2 cellular contexts compared by ENCODE assay signal in genomic region chr6:31083742-31084354, GRCh38.
TF ChIP-seq lines count a peak whose summit lies in the region.

No MANE protein-coding gene starts in this region.

TF ChIP-seq in GM12891, 5 proteins besides CTCF, POLR2A, EP300 and RAD21:
- TF ChIP-seq PAX5 (IDR thresholded peaks at IDR 0.05; ENCODE audit: insufficient read depth, low read length, severe bottlenecking) (no peak), POLR2AphosphoS5 (IDR thresholded peaks at IDR 0.05; ENCODE audit: low read depth, low read length) (no peak), TAF1 (IDR thresholded peaks at IDR 0.05; ENCODE audit: low read depth, low read length) (no peak)

TF ChIP-seq in HepG2, 621 proteins besides CTCF, POLR2A, EP300 and RAD21:
- TF ChIP-seq XRCC5 (optimal IDR thresholded peaks at IDR 0.05; ENCODE audit: low read length) (peak; percentile 38), ZNF790 (CRISPR knock-in tag; IDR thresholded peaks at IDR 0.05; ENCODE audit: borderline replicate concordance) (no peak), ZNF878 (CRISPR knock-in tag; IDR thresholded peaks at IDR 0.05) (no peak), RNF219 (CRISPR knock-in tag; IDR thresholded peaks at IDR 0.05) (no peak), CENPX (CRISPR knock-in tag; IDR thresholded peaks at IDR 0.05) (no peak), SP4 (CRISPR knock-in tag; IDR thresholded peaks at IDR 0.05) (no peak), THYN1 (CRISPR knock-in tag; IDR thresholded peaks at IDR 0.05; ENCODE audit: borderline replicate concordance, low read depth) (no peak), STAG1 (CRISPR knock-in tag; IDR thresholded peaks at IDR 0.05) (peak; percentile 26), MXD4 (CRISPR knock-in tag; IDR thresholded peaks at IDR 0.05) (no peak), PRPF4 (IDR thresholded peaks at IDR 0.05; ENCODE audit: low read depth, low read length, poor library complexity, severe bottlenecking) (no peak), ZMAT3 (CRISPR knock-in tag; conservative IDR thresholded peaks at IDR 0.05) (no peak), NCOR1 (IDR thresholded peaks at IDR 0.05; ENCODE audit: borderline replicate concordance, low read length) (no peak), HNF1A (IDR thresholded peaks at IDR 0.05; ENCODE audit: low read depth) (no peak), HNF1A (CRISPR knock-in tag; IDR thresholded peaks at IDR 0.05; ENCODE audit: borderline replicate concordance) (no peak), NFKBIZ (CRISPR knock-in tag; IDR thresholded peaks at IDR 0.05) (no peak), ZNF121 (CRISPR knock-in tag; IDR thresholded peaks at IDR 0.05) (peak; percentile 11; the same call in 1 of the 2 replicates), ZNF451 (CRISPR knock-in tag; IDR thresholded peaks at IDR 0.05) (no peak), BRF2 (CRISPR knock-in tag; IDR thresholded peaks at IDR 0.05) (no peak), ZNF782 (CRISPR knock-in tag; IDR thresholded peaks at IDR 0.05; ENCODE audit: borderline replicate concordance) (no peak), DMAP1 (CRISPR knock-in tag; IDR thresholded peaks at IDR 0.05) (no peak), ZZZ3 (CRISPR knock-in tag; IDR thresholded peaks at IDR 0.05; ENCODE audit: borderline replicate concordance) (no peak), THAP11 (CRISPR knock-in tag; IDR thresholded peaks at IDR 0.05) (no peak), ZSCAN29 (CRISPR knock-in tag; conservative IDR thresholded peaks at IDR 0.05) (no peak), MTF2 (CRISPR knock-in tag; IDR thresholded peaks at IDR 0.05; ENCODE audit: borderline replicate concordance) (no peak), ZSCAN31 (CRISPR knock-in tag; IDR thresholded peaks at IDR 0.05; ENCODE audit: low read depth) (no peak), SRF (IDR thresholded peaks at IDR 0.05; ENCODE audit: low read depth, low read length) (peak; percentile 52; the same call in 1 of the 2 replicates), NFE2 (CRISPR knock-in tag; IDR thresholded peaks at IDR 0.05) (0 out of 2 replicates have a peak, but pooled peaks have one; percentile 17), ZNF232 (CRISPR knock-in tag; IDR thresholded peaks at IDR 0.05; ENCODE audit: borderline replicate concordance) (no peak), ZBTB25 (CRISPR knock-in tag; IDR thresholded peaks at IDR 0.05) (no peak)
